Comparison of ENCODE assay signal across 15 cellular contexts in the genomic region with DNA sequence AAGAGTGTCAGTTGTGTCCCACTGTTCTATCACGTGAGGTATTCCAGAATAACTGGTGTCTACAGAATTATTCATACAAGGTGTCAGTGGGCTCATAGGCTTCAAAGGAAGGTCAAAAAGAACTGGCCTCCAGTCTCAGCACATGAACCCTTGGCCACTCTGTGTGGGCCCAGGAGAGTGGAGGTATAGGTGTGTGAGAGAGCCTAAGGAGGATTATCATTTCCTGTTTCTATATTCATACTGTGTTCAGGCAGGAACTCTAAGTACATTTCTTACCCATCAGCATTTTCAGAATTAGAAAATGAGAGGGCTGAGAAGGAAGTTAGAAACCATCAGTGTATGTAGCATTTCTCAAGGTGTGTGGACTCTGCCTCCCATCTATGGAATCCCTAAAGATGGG.
A peak's percentile ranks its signal among the peaks of the same experiment; 100 is the strongest.
DNase-seq lines count a peak whose midpoint lies in the region; ATAC-seq and TF ChIP-seq lines count a peak whose summit lies in the region.
"Had no signal": no experiment of that assay in that cellular context is flagged by ENCODE, and none has a peak within 500 bp of the region (broad histone marks: within the 10 kb centered on the region; RNA-seq: fewer than 3 reads in every experiment).

No MANE protein-coding gene starts in this region.

- peak overlapping the region; percentile 22 for H3K4me3 Mint-ChIP-seq in activated T-cell treated with anti-CD3 and anti-CD28 coated beads, Interleukin-2, amount 50 U/mL, for 4 hours
- H3K4me3 Mint-ChIP-seq in T-helper 1 cell treated with Interleukin-12 subunit alpha and Interleukin-12 subunit beta and Interleukin-4 antibody, amounts not matched to agents 30 μg/mL and 1 μg/mL, for 36 hours = peak overlapping the region; percentile 11
- H3K4me3 Mint-ChIP-seq in stimulated activated effector memory CD8-positive, alpha-beta T cell treated with anti-CD3 and anti-CD28 coated beads, Interleukin-12 subunit alpha, Interleukin-12 subunit beta, amount 100 ng/mL, for 72 hours = no peak overlapping the region
- H3K4me3 Mint-ChIP-seq: endodermal cell had no signal

- ATAC-seq in activated T-cell treated with anti-CD3 and anti-CD28 coated beads, Interleukin-2, amount 50 U/mL, for 4 hours = peak; percentile 22 to 46
- peak; percentile 67 for ATAC-seq in GM21786 (IDR thresholded peaks at IDR 0.05; ENCODE audit: unreplicated experiment)
- peak; percentile 56 for ATAC-seq in stimulated activated effector memory CD8-positive, alpha-beta T cell treated with anti-CD3 and anti-CD28 coated beads, Interleukin-12 subunit alpha, Interleukin-12 subunit beta, amount 100 ng/mL, for 72 hours
- ATAC-seq: A549, foreskin keratinocyte had no signal

- intact Hi-C loops in tibial artery (cut with DNase I; ENCODE audit: low total_unique reads) = no loop called here

- no peak for DNase-seq in activated T-cell treated with anti-CD3 and anti-CD28 coated beads, Interleukin-2, amount 50 U/mL, for 4 hours
- no peak for DNase-seq in activated T-cell treated with anti-CD3 and anti-CD28 coated beads, Interleukin-2, amount 50 U/mL, for 48 hours
- no peak for DNase-seq in stimulated activated effector memory CD8-positive, alpha-beta T cell treated with anti-CD3 and anti-CD28 coated beads, Interleukin-12 subunit alpha, Interleukin-12 subunit beta, amount 100 ng/mL, for 72 hours (ENCODE audit: low spot score in 2 of 2)
- DNase-seq in NCI-H748 treated with DMSO at 0.1 percent for 48 hours (lab: John Stamatoyannopoulos, UW) (no peak), brain microvascular endothelial cell (no peak), tibial artery (no peak)
- DNase-seq: endodermal cell, foreskin keratinocyte, mesendoderm, SJCRH30 had no signal

- H3K4me3 ChIP-seq in brain microvascular endothelial cell (ENCODE audit: low read depth, low read length) = no peak overlapping the region
- H3K4me3 ChIP-seq in tibial artery = no peak overlapping the region
- H3K4me3 ChIP-seq: A549, SJCRH30, tibial nerve had no signal

- H3K36me3 ChIP-seq in brain microvascular endothelial cell (replicated peaks) (no peaks in the 10 kb centered on the region), tibial artery (no peaks in the 10 kb centered on the region)
- H3K36me3 ChIP-seq: SJCRH30, tibial nerve had no signal

- H3K9me3 ChIP-seq in tibial artery = no peaks in the 10 kb centered on the region
- H3K9me3 ChIP-seq: SJCRH30, tibial nerve had no signal

- in situ Hi-C loops in brain microvascular endothelial cell (cut with HindIII; ENCODE audit: low pct_ligation_motif_present, low sequenced_read_pairs) = no loop called here

- H3K4me1 ChIP-seq in tibial artery = peaks cover 0 to 22% (median 16%) of the 10 kb centered on the region in 4 donors
- H3K4me1 ChIP-seq: parathyroid adenoma, SJCRH30 had no signal

- H3K27me3 Mint-ChIP-seq in activated T-cell treated with anti-CD3 and anti-CD28 coated beads, Interleukin-2, amount 50 U/mL, for 4 hours (ENCODE audit: low read depth) = no peaks in the 10 kb centered on the region
- no peaks in the 10 kb centered on the region for H3K27me3 Mint-ChIP-seq in T-helper 1 cell treated with Interleukin-12 subunit alpha and Interleukin-12 subunit beta and Interleukin-4 antibody, amounts not matched to agents 30 μg/mL and 1 μg/mL, for 36 hours (ENCODE audit: low read depth)

- peaks cover 78% of the 10 kb centered on the region for H3K4me1 Mint-ChIP-seq in activated T-cell treated with anti-CD3 and anti-CD28 coated beads, Interleukin-2, amount 50 U/mL, for 4 hours (ENCODE audit: low read depth)
- peaks cover 54% of the 10 kb centered on the region for H3K4me1 Mint-ChIP-seq in T-helper 1 cell treated with Interleukin-12 subunit alpha and Interleukin-12 subunit beta and Interleukin-4 antibody, amounts not matched to agents 30 μg/mL and 1 μg/mL, for 36 hours (ENCODE audit: low read depth)
- peaks cover 46% of the 10 kb centered on the region for H3K4me1 Mint-ChIP-seq in stimulated activated effector memory CD8-positive, alpha-beta T cell treated with anti-CD3 and anti-CD28 coated beads, Interleukin-12 subunit alpha, Interleukin-12 subunit beta, amount 100 ng/mL, for 72 hours

- peaks cover 10% of the 10 kb centered on the region for H3K9me3 Mint-ChIP-seq in activated T-cell treated with anti-CD3 and anti-CD28 coated beads, Interleukin-2, amount 50 U/mL, for 4 hours
- peaks cover 6% of the 10 kb centered on the region for H3K9me3 Mint-ChIP-seq in T-helper 1 cell treated with Interleukin-12 subunit alpha and Interleukin-12 subunit beta and Interleukin-4 antibody, amounts not matched to agents 30 μg/mL and 1 μg/mL, for 36 hours
- H3K9me3 Mint-ChIP-seq in stimulated activated effector memory CD8-positive, alpha-beta T cell treated with anti-CD3 and anti-CD28 coated beads, Interleukin-12 subunit alpha, Interleukin-12 subunit beta, amount 100 ng/mL, for 72 hours = peaks cover 4% of the 10 kb centered on the region

- TF ChIP-seq CTCF in brain microvascular endothelial cell (IDR thresholded peaks at IDR 0.05; ENCODE audit: low read depth, low read length, missing control alignments) (no peak), tibial artery (IDR thresholded peaks at IDR 0.05) (no peak)

- peaks cover 6% of the 10 kb centered on the region for H3K36me3 Mint-ChIP-seq in activated T-cell treated with anti-CD3 and anti-CD28 coated beads, Interleukin-2, amount 50 U/mL, for 4 hours (ENCODE audit: insufficient read depth)
- peaks cover 20% of the 10 kb centered on the region for H3K36me3 Mint-ChIP-seq in T-helper 1 cell treated with Interleukin-12 subunit alpha and Interleukin-12 subunit beta and Interleukin-4 antibody, amounts not matched to agents 30 μg/mL and 1 μg/mL, for 36 hours (ENCODE audit: low read depth)
- no peaks in the 10 kb centered on the region for H3K36me3 Mint-ChIP-seq in stimulated activated effector memory CD8-positive, alpha-beta T cell treated with anti-CD3 and anti-CD28 coated beads, Interleukin-12 subunit alpha, Interleukin-12 subunit beta, amount 100 ng/mL, for 72 hours

- H3K27me3 ChIP-seq in brain microvascular endothelial cell (replicated peaks) (no peaks in the 10 kb centered on the region), tibial artery (no peaks in the 10 kb centered on the region)
- H3K27me3 ChIP-seq: foreskin keratinocyte, SJCRH30, tibial nerve had no signal

- no peak overlapping the region for H3K27ac ChIP-seq in brain microvascular endothelial cell
- H3K27ac ChIP-seq in tibial artery = no peak overlapping the region
- H3K27ac ChIP-seq: A549, foreskin keratinocyte, parathyroid adenoma, SJCRH30, tibial nerve had no signal

- H3K27ac Mint-ChIP-seq in T-helper 1 cell treated with Interleukin-12 subunit alpha and Interleukin-12 subunit beta and Interleukin-4 antibody, amounts not matched to agents 30 μg/mL and 1 μg/mL, for 36 hours = peak overlapping the region; percentile 76
- H3K27ac Mint-ChIP-seq in stimulated activated effector memory CD8-positive, alpha-beta T cell treated with anti-CD3 and anti-CD28 coated beads, Interleukin-12 subunit alpha, Interleukin-12 subunit beta, amount 100 ng/mL, for 72 hours = no peak overlapping the region
- H3K27ac Mint-ChIP-seq: endodermal cell had no signal
